ENCODE assay signal across 33 cellular contexts in genomic region chr10:79447911-79448731, GRCh38. TPM values are rescaled to one million over a fixed set of nuclear protein-coding genes. Genes with fewer than 3 reads are reported as not detected.
DNase-seq lines count a peak whose midpoint lies in the region; ATAC-seq, FAIRE-seq and TF ChIP-seq lines count a peak whose summit lies in the region.
"Had no signal": no experiment of that assay in that cellular context is flagged by ENCODE, and none has a peak within 500 bp of the region (broad histone marks: within the 10 kb centered on the region; RNA-seq: fewer than 3 reads in every experiment).

No MANE protein-coding gene starts in this region.

- peak overlapping the region; percentile 40; the same call in 1 of the 2 replicates for H2AK5ac ChIP-seq in IMR-90 (ENCODE audit: low read depth, low read length)

- peaks cover 31% of the 10 kb centered on the region for H3K4me1 ChIP-seq in IMR-90 (ENCODE audit: control insufficient read depth, insufficient read depth, low read length)
- H3K4me1 ChIP-seq in pancreas = peaks cover 0 to 8% (median 0%) of the 10 kb centered on the region in 3 donors

- H2BK15ac ChIP-seq in IMR-90 (ENCODE audit: low read depth, low read length) = 0 out of 3 replicates have a peak overlapping the region, but pooled peaks have one; percentile 7

- no peak for TF ChIP-seq POLR2A in IMR-90 (IDR thresholded peaks at IDR 0.05; ENCODE audit: low read depth, low read length)

- in situ Hi-C loops in IMR-90 (cut with MboI; ENCODE audit: low sequenced_read_pairs) = no loop called here

- H2BK20ac ChIP-seq in IMR-90 (ENCODE audit: low read depth, low read length) = no peak overlapping the region

- H3K27ac Mint-ChIP-seq in glutamatergic neuron (ENCODE audit: unreplicated experiment) = peak overlapping the region; percentile 12
- H3K27ac Mint-ChIP-seq in activated T-helper 1 cell treated with anti-CD3 and anti-CD28 coated beads, Interleukin-12 subunit alpha, Interleukin-12 subunit beta, Interleukin-2, Interleukin-4 antibody, amounts not matched to agents 30 ng/mL and 10 ng/mL and 1 ng/mL, durations not matched to agents 14 hours and 24 hours and 36 hours = no peak overlapping the region
- H3K27ac Mint-ChIP-seq: activated naive CD4-positive, alpha-beta T cell treated with anti-CD3 and anti-CD28 coated beads, Interleukin-2, amount 50 U/mL, for 72 hours; activated T-helper 17 cell treated with anti-CD3 and anti-CD28 coated beads, Interleukin-2, amount 50 U/mL, for 72 hours; H9; progenitor cell of endocrine pancreas had no signal

- no peak overlapping the region for H2AFZ ChIP-seq in IMR-90 (replicated peaks; ENCODE audit: low read length, poor library complexity)

- H3K4me3 ChIP-seq in IMR-90 (ENCODE audit: insufficient read depth, low read depth, low read length) (no peak overlapping the region), pancreas (no peak overlapping the region)
- H3K4me3 ChIP-seq: cardiac muscle cell, gastroesophageal sphincter, K562, left ventricle myocardium inferior, stomach, tibial artery had no signal

- BruUV-seq in IMR-90 (replicated peaks; lab: Mats Ljungman, UMichigan) = no TSS peak

- no peak overlapping the region for H3K4me3 Mint-ChIP-seq in glutamatergic neuron (ENCODE audit: unreplicated experiment)
- H3K4me3 Mint-ChIP-seq in activated T-helper 1 cell treated with anti-CD3 and anti-CD28 coated beads, Interleukin-12 subunit alpha, Interleukin-12 subunit beta, Interleukin-2, Interleukin-4 antibody, amounts not matched to agents 30 ng/mL and 10 ng/mL and 1 ng/mL, durations not matched to agents 14 hours and 24 hours and 36 hours = no peak overlapping the region

- H3K27me3 Mint-ChIP-seq in glutamatergic neuron (ENCODE audit: unreplicated experiment) = peaks cover 13% of the 10 kb centered on the region
- H3K27me3 Mint-ChIP-seq in activated T-helper 1 cell treated with anti-CD3 and anti-CD28 coated beads, Interleukin-12 subunit alpha, Interleukin-12 subunit beta, Interleukin-2, Interleukin-4 antibody, amounts not matched to agents 30 ng/mL and 10 ng/mL and 1 ng/mL, durations not matched to agents 14 hours and 24 hours and 36 hours (ENCODE audit: insufficient read depth) = peaks cover 45% of the 10 kb centered on the region
- H3K27me3 Mint-ChIP-seq: activated T-helper 17 cell treated with anti-CD3 and anti-CD28 coated beads, Interleukin-2, amount 50 U/mL, for 72 hours had no signal

- no peak overlapping the region for H3K56ac ChIP-seq in IMR-90 (ENCODE audit: extremely low read depth, insufficient read depth, low read length)

- ATAC-seq in IMR-90 (ENCODE audit: low read depth) (no peak), pancreas (no peak)
- ATAC-seq: activated naive CD4-positive, alpha-beta T cell treated with anti-CD3 and anti-CD28 coated beads, Interleukin-2, amount 50 U/mL, for 72 hours; activated T-helper 17 cell treated with anti-CD3 and anti-CD28 coated beads, Interleukin-2, amount 50 U/mL, for 72 hours; gastroesophageal sphincter; K562 had no signal

- DNase-seq in IMR-90 = no peak
- no peak for DNase-seq in glutamatergic neuron
- peak; percentile 75 for DNase-seq in posterior vena cava (ENCODE audit: low spot score)
- no peak for DNase-seq in pancreas
- DNase-seq in activated naive CD4-positive, alpha-beta T cell treated with Interleukin-2 at 50 U/mL for 16 hours = no peak
- no peak for DNase-seq in GM19240 (ENCODE audit: insufficient read length, low spot score)
- DNase-seq in activated T-helper 1 cell treated with anti-CD3 and anti-CD28 coated beads, Interleukin-12 subunit alpha, Interleukin-12 subunit beta, Interleukin-2, Interleukin-4 antibody, amounts not matched to agents 30 ng/mL and 10 ng/mL and 1 ng/mL, durations not matched to agents 14 hours and 24 hours and 36 hours (ENCODE audit: low spot score) = no peak
- DNase-seq: activated CD4-positive, alpha-beta T cell treated with anti-CD3 and anti-CD28 coated beads, Interleukin-2, amount 50 U/mL, for 48 hours; Caco-2; DMS79; GDM1; H9; hypothalamus; immature natural killer cell; left ventricle myocardium inferior; midbrain; MM.1S; NCI-H2029 treated with DMSO at 0.1 percent for 48 hours; NCI-H526; stimulated activated CD8-positive, alpha-beta memory T cell treated with anti-CD3 and anti-CD28 coated beads, Interleukin-4, amount 100 ng/mL, for 48 hours; stomach; SW 1271; T1000 had no signal

- no peaks in the 10 kb centered on the region for H3K9me3 ChIP-seq in IMR-90 (ENCODE audit: control insufficient read depth, insufficient read depth, low read length)
- no peaks in the 10 kb centered on the region for H3K9me3 ChIP-seq in pancreas
- H3K9me3 ChIP-seq: Caco-2, gastroesophageal sphincter, left ventricle myocardium inferior, stomach, tibial artery had no signal

- no peak for TF ChIP-seq RAD21 in IMR-90 (IDR thresholded peaks at IDR 0.05; ENCODE audit: low read length)

- WGBS in IMR-90 (ENCODE audit: extremely low coverage in 2 of 2, insufficient read length in 1 of 2), 2 experiments = no CpG with 5 or more reads among the region's 5 CpGs
- WGBS in pancreas, 2 donors = 85 to 91% methylated on average over 5 of the region's 5 CpGs

- no peak overlapping the region for H3K23ac ChIP-seq in IMR-90 (ENCODE audit: low read depth, low read length)

- TF ChIP-seq CTCF in 22Rv1 (IDR thresholded peaks at IDR 0.05) = no peak
- TF ChIP-seq CTCF in IMR-90 (conservative IDR thresholded peaks at IDR 0.05; ENCODE audit: low read depth, low read length) = no peak
- TF ChIP-seq CTCF in glutamatergic neuron (IDR thresholded peaks at IDR 0.05; ENCODE audit: partially characterized antibody, unreplicated experiment) = no peak
- no peak for TF ChIP-seq CTCF in pancreas (IDR thresholded peaks at IDR 0.05)

- H3K27ac ChIP-seq in 22Rv1 (peak overlapping the region; percentile 63), IMR-90 (ENCODE audit: insufficient read depth, low read length) (no peak overlapping the region), pancreas (no peak overlapping the region)
- H3K27ac ChIP-seq: left ventricle myocardium inferior had no signal

- intact Hi-C loops in IMR-90 (cut with micrococcal nuclease) (no loop called here), posterior vena cava (cut with DNase I) (loop anchor here in 1 of 2 donors (5.0 kb wide), 1 partner anchor 1231 kb away; no protein-coding TSS in a partner anchor), pancreas (cut with DNase I) (no loop called here)
- intact Hi-C loops in activated T-helper 1 cell treated with anti-CD3 and anti-CD28 coated beads, Interleukin-12 subunit alpha, Interleukin-12 subunit beta, Interleukin-2, Interleukin-4 antibody, amounts not matched to agents 30 ng/mL and 10 ng/mL and 1 ng/mL, durations not matched to agents 14 hours and 24 hours and 36 hours (cut with micrococcal nuclease) = loop anchor here (5.0 to 10.0 kb wide), 6 partner anchors 381 to 1421 kb away; partner anchors contain the start of genes ANXA11, POLR3A and ZMIZ1

- H3K9me3 Mint-ChIP-seq in glutamatergic neuron (ENCODE audit: unreplicated experiment) = peaks cover 10% of the 10 kb centered on the region
- H3K9me3 Mint-ChIP-seq in activated T-helper 1 cell treated with anti-CD3 and anti-CD28 coated beads, Interleukin-12 subunit alpha, Interleukin-12 subunit beta, Interleukin-2, Interleukin-4 antibody, amounts not matched to agents 30 ng/mL and 10 ng/mL and 1 ng/mL, durations not matched to agents 14 hours and 24 hours and 36 hours = no peaks in the 10 kb centered on the region
- H3K9me3 Mint-ChIP-seq: activated naive CD4-positive, alpha-beta T cell treated with anti-CD3 and anti-CD28 coated beads, Interleukin-2, amount 50 U/mL, for 72 hours; activated T-helper 17 cell treated with anti-CD3 and anti-CD28 coated beads, Interleukin-2, amount 50 U/mL, for 72 hours; immature natural killer cell had no signal

- H3K36me3 ChIP-seq in IMR-90 (ENCODE audit: control insufficient read depth, insufficient read depth, low read length) = no peaks in the 10 kb centered on the region
- no peaks in the 10 kb centered on the region for H3K36me3 ChIP-seq in pancreas
- H3K36me3 ChIP-seq: cardiac muscle cell, gastroesophageal sphincter, left ventricle myocardium inferior, stomach, tibial artery had no signal

- H3K9me1 ChIP-seq in IMR-90 (ENCODE audit: insufficient read depth, low read length) = peaks cover 19% of the 10 kb centered on the region

- no peak overlapping the region for H3K18ac ChIP-seq in IMR-90 (ENCODE audit: low read depth, low read length)

- peaks cover 16% of the 10 kb centered on the region for H4K20me1 ChIP-seq in IMR-90 (ENCODE audit: insufficient read depth, low read length)

- H2BK120ac ChIP-seq in IMR-90 (ENCODE audit: low read depth, low read length) = 0 out of 2 replicates have a peak overlapping the region, but pooled peaks have one; percentile 3

- H2AK9ac ChIP-seq in IMR-90 (replicated peaks; ENCODE audit: low read depth, low read length, poor library complexity) = peak overlapping the region; percentile 51

- H3K79me1 ChIP-seq in IMR-90 (ENCODE audit: low read depth in 1 of 2, low read length in 2 of 2) = peaks cover 8 to 22% of the 10 kb centered on the region in 2 experiments; a peak in 3 of 4 replicates

- H4K5ac ChIP-seq in IMR-90 (ENCODE audit: low read depth, low read length) = no peak overlapping the region

- no peak overlapping the region for H3K4ac ChIP-seq in IMR-90 (ENCODE audit: low read depth, low read length)

- POLR2A ChIA-PET in IMR-90 (lab: Charles Lee; ENCODE audit: unreplicated experiment) = interaction anchor here (0.6 kb wide), 1 partner anchor 34 kb away, joined by 4 read pairs; no protein-coding TSS in a partner anchor

- no peaks in the 10 kb centered on the region for H3K36me3 Mint-ChIP-seq in glutamatergic neuron (ENCODE audit: unreplicated experiment)
- H3K36me3 Mint-ChIP-seq in activated T-helper 1 cell treated with anti-CD3 and anti-CD28 coated beads, Interleukin-12 subunit alpha, Interleukin-12 subunit beta, Interleukin-2, Interleukin-4 antibody, amounts not matched to agents 30 ng/mL and 10 ng/mL and 1 ng/mL, durations not matched to agents 14 hours and 24 hours and 36 hours (ENCODE audit: low read depth) = no peaks in the 10 kb centered on the region
- H3K36me3 Mint-ChIP-seq: activated naive CD4-positive, alpha-beta T cell treated with anti-CD3 and anti-CD28 coated beads, Interleukin-2, amount 50 U/mL, for 72 hours; immature natural killer cell had no signal

- no peak for FAIRE-seq in pancreas (lab: Jason Lieb, UNC)
- FAIRE-seq: K562, RCC 7860 had no signal

- CTCF ChIA-PET in IMR-90 (lab: Yijun Ruan, JAX) = no interaction called here

- no peak overlapping the region for H3K14ac ChIP-seq in IMR-90 (replicated peaks; ENCODE audit: low read depth, low read length)

- H4K91ac ChIP-seq in IMR-90 (ENCODE audit: insufficient read depth, low read depth, low read length) = no peak overlapping the region

- no peak overlapping the region for H3K9ac ChIP-seq in IMR-90 (ENCODE audit: low read depth, low read length)

- dilution Hi-C loops in IMR-90 (cut with HindIII; ENCODE audit: low sequenced_read_pairs, unreplicated experiment) = no loop called here

- no peak overlapping the region for H2BK5ac ChIP-seq in IMR-90 (ENCODE audit: low read depth, low read length, poor library complexity, severe bottlenecking)

- H3K27me3 ChIP-seq in IMR-90 (ENCODE audit: control insufficient read depth, insufficient read depth, low read length) = no peaks in the 10 kb centered on the region
- no peaks in the 10 kb centered on the region for H3K27me3 ChIP-seq in pancreas
- H3K27me3 ChIP-seq: cardiac muscle cell, gastroesophageal sphincter, stomach, tibial artery had no signal

- H4K8ac ChIP-seq in IMR-90 (ENCODE audit: low read depth in 2 of 2, low read length in 2 of 2) = no peak overlapping the region

- peaks cover 28% of the 10 kb centered on the region for H3K4me1 Mint-ChIP-seq in glutamatergic neuron (ENCODE audit: low read depth, unreplicated experiment)
- H3K4me1 Mint-ChIP-seq in activated T-helper 1 cell treated with anti-CD3 and anti-CD28 coated beads, Interleukin-12 subunit alpha, Interleukin-12 subunit beta, Interleukin-2, Interleukin-4 antibody, amounts not matched to agents 30 ng/mL and 10 ng/mL and 1 ng/mL, durations not matched to agents 14 hours and 24 hours and 36 hours (ENCODE audit: low read depth) = peaks cover 21% of the 10 kb centered on the region

- no peak overlapping the region for H3K4me2 ChIP-seq in IMR-90 (ENCODE audit: low read depth, low read length)

RNA-seq across cellular contexts. Expression of gene ZCCHC24, which starts 2.7 kb away (rescaled TPM):
- total RNA-seq in IMR-90 (2012; rRNA removed) (12.2 and 15.1 TPM in 2 replicates), glutamatergic neuron (ENCODE audit: unreplicated experiment) (3.0 TPM), posterior vena cava (100 to 1,000 TPM; 113 to 125 TPM), pancreas (10 to 100 TPM in 1 of 6 donors, 1 to 10 TPM in 5; 3.5 to 13.2 (median 6.9) TPM)
- polyA plus RNA-seq in IMR-90 (2012; rRNA removed) (25.9 and 29.9 TPM in 2 replicates), pancreas (10 to 100 TPM in 1 of 2 donors, 1 to 10 TPM in 1; 6.6 to 10.4 TPM)
- 19.8 and 29.3 TPM in 2 replicates for polyA plus RNA-seq in IMR-90 (2012; cell fraction: cytosol; rRNA removed)
- polyA plus RNA-seq in IMR-90 (2012; cell fraction: nucleus; rRNA removed; ENCODE audit: low replicate concordance) = 22.4 and 28.3 TPM in 2 replicates
- 0.52 and 0.59 TPM in 2 replicates for total RNA-seq in activated T-helper 1 cell treated with anti-CD3 and anti-CD28 coated beads, Interleukin-12 subunit alpha, Interleukin-12 subunit beta, Interleukin-2, Interleukin-4 antibody, amounts not matched to agents 30 ng/mL and 10 ng/mL and 1 ng/mL, durations not matched to agents 14 hours and 24 hours and 36 hours
- polyA plus RNA-seq: neural cell had no signal
